In genomic region chr9:26892251-26893029, GRCh38 we compare ENCODE assay signal across 1 cellular context.
A peak's percentile ranks its signal among the peaks of the same experiment; 100 is the strongest.
TF ChIP-seq lines count a peak whose summit lies in the region.

Gene CAAP1, minus strand, starts transcription at chr9:26892802. Its CDS starts 87 bp downstream, at chr9:26892715.

TF ChIP-seq in HepG2, 621 proteins besides CTCF, POLR2A, EP300 and RAD21 (continued from another document and continues in another):
- TF ChIP-seq UBTF (CRISPR knock-in tag; IDR thresholded peaks at IDR 0.05) (peak; percentile 95), REST (IDR thresholded peaks at IDR 0.05; ENCODE audit: borderline replicate concordance in 1 of 2, low read depth in 1 of 2, low read length in 2 of 2) (peak in 1 of 2 experiments; percentile 19; a peak in 1 of 4 replicates), SKI (IDR thresholded peaks at IDR 0.05; ENCODE audit: partially characterized antibody) (peak; percentile 44), FOSL1 (CRISPR knock-in tag; IDR thresholded peaks at IDR 0.05; ENCODE audit: borderline replicate concordance) (peak; percentile 52), NCOA1 (CRISPR knock-in tag; IDR thresholded peaks at IDR 0.05) (peak; percentile 73; the same call in 1 of the 2 replicates), ZIK1 (CRISPR knock-in tag; IDR thresholded peaks at IDR 0.05; ENCODE audit: borderline replicate concordance, low read depth) (peak; percentile 85; the same call in 1 of the 2 replicates), ZNF770 (CRISPR knock-in tag; IDR thresholded peaks at IDR 0.05) (peak; percentile 72), ZNF350 (CRISPR knock-in tag; IDR thresholded peaks at IDR 0.05; ENCODE audit: borderline replicate concordance, low read depth) (peak; percentile 94), ZNF775 (CRISPR knock-in tag; IDR thresholded peaks at IDR 0.05; ENCODE audit: borderline replicate concordance) (no peak), SETDB1 (CRISPR knock-in tag; IDR thresholded peaks at IDR 0.05; ENCODE audit: borderline replicate concordance) (no peak), ISL2 (CRISPR knock-in tag; IDR thresholded peaks at IDR 0.05) (peak; percentile 76), ZHX2 (IDR thresholded peaks at IDR 0.05; ENCODE audit: low read depth) (peak; percentile 91), ZHX2 (CRISPR knock-in tag; IDR thresholded peaks at IDR 0.05; ENCODE audit: borderline replicate concordance) (no peak), RFXAP (CRISPR knock-in tag; IDR thresholded peaks at IDR 0.05; ENCODE audit: borderline replicate concordance) (no peak), ZNF160 (CRISPR knock-in tag; IDR thresholded peaks at IDR 0.05) (peak; percentile 78; the same call in 1 of the 2 replicates), HDAC6 (IDR thresholded peaks at IDR 0.05; ENCODE audit: low read depth, low read length) (no peak), RORA (CRISPR knock-in tag; IDR thresholded peaks at IDR 0.05) (no peak), ZNF549 (CRISPR knock-in tag; IDR thresholded peaks at IDR 0.05) (no peak), CBX2 (IDR thresholded peaks at IDR 0.05; ENCODE audit: low read depth, low read length) (no peak), CBX2 (CRISPR knock-in tag; IDR thresholded peaks at IDR 0.05; ENCODE audit: low read depth) (no peak), ZBTB7B (CRISPR knock-in tag; IDR thresholded peaks at IDR 0.05) (peak; percentile 67), TRIM22 (IDR thresholded peaks at IDR 0.05) (no peak), NR1H2 (CRISPR knock-in tag; IDR thresholded peaks at IDR 0.05; ENCODE audit: borderline replicate concordance, low read depth) (0 out of 2 replicates have a peak, but pooled peaks have one; percentile 73), MXI1 (IDR thresholded peaks at IDR 0.05; ENCODE audit: borderline replicate concordance, low read depth, low read length) (peak; percentile 81; the same call in 1 of the 3 replicates), ARNT (IDR thresholded peaks at IDR 0.05) (no peak), ZNF891 (CRISPR knock-in tag; IDR thresholded peaks at IDR 0.05) (peak; percentile 92), ATF7 (IDR thresholded peaks at IDR 0.05) (no peak), ATF7 (CRISPR knock-in tag; IDR thresholded peaks at IDR 0.05) (0 out of 2 replicates have a peak, but pooled peaks have one; percentile 54), HDAC2 (CRISPR knock-in tag; IDR thresholded peaks at IDR 0.05) (peak; percentile 82), CBX5 (CRISPR knock-in tag; IDR thresholded peaks at IDR 0.05; ENCODE audit: borderline replicate concordance) (peak; percentile 94; the same call in 1 of the 2 replicates), SALL1 (CRISPR knock-in tag; IDR thresholded peaks at IDR 0.05) (peak; percentile 87; the same call in 1 of the 2 replicates), KDM2A (CRISPR knock-in tag; IDR thresholded peaks at IDR 0.05; ENCODE audit: borderline replicate concordance, low read depth) (peak; percentile 98), ZNF124 (CRISPR knock-in tag; IDR thresholded peaks at IDR 0.05) (peak; percentile 89; the same call in 1 of the 2 replicates), HOXA7 (CRISPR knock-in tag; IDR thresholded peaks at IDR 0.05) (no peak), XRCC5 (optimal IDR thresholded peaks at IDR 0.05; ENCODE audit: low read length) (peak; percentile 44), E2F5 (CRISPR knock-in tag; conservative IDR thresholded peaks at IDR 0.05) (no peak), RELA (CRISPR knock-in tag; IDR thresholded peaks at IDR 0.05) (peak; percentile 36; the same call in 1 of the 2 replicates), FOXO1 (CRISPR knock-in tag; IDR thresholded peaks at IDR 0.05) (peak; percentile 33; the same call in 1 of the 2 replicates), ZNF550 (CRISPR knock-in tag; IDR thresholded peaks at IDR 0.05; ENCODE audit: borderline replicate concordance) (no peak), HMG20A (CRISPR knock-in tag; IDR thresholded peaks at IDR 0.05; ENCODE audit: borderline replicate concordance) (no peak), RAD51 (IDR thresholded peaks at IDR 0.05; ENCODE audit: borderline replicate concordance) (no peak), FOXP4 (CRISPR knock-in tag; IDR thresholded peaks at IDR 0.05) (peak; percentile 59), ZNF446 (CRISPR knock-in tag; IDR thresholded peaks at IDR 0.05) (no peak; the same call in 1 of the 2 replicates), NR3C1 (CRISPR knock-in tag; IDR thresholded peaks at IDR 0.05) (0 out of 2 replicates have a peak, but pooled peaks have one; percentile 46), U2AF2 (IDR thresholded peaks at IDR 0.05; ENCODE audit: low read depth, low read length) (no peak), ZNF543 (CRISPR knock-in tag; IDR thresholded peaks at IDR 0.05) (no peak), KAT8 (CRISPR knock-in tag; IDR thresholded peaks at IDR 0.05) (peak; percentile 99), ATM (IDR thresholded peaks at IDR 0.05; ENCODE audit: borderline replicate concordance) (no peak), PAF1 (CRISPR knock-in tag; IDR thresholded peaks at IDR 0.05) (no peak), POLR2AphosphoS5 (IDR thresholded peaks at IDR 0.05; ENCODE audit: low read depth, low read length) (peak; percentile 98), TCF7L2 (IDR thresholded peaks at IDR 0.05; ENCODE audit: low read depth, low read length) (no peak), ZMYM3 (CRISPR knock-in tag; IDR thresholded peaks at IDR 0.05) (peak; percentile 68)
